In genomic region chr17:20500346-20500745, GRCh38 we compare ENCODE assay signal across 9 cellular contexts. TPM values are rescaled to one million over a fixed set of nuclear protein-coding genes. Genes with fewer than 3 reads are reported as not detected.
"Had no signal": no experiment of that assay in that cellular context is flagged by ENCODE, and none has a peak within 500 bp of the region (broad histone marks: within the 10 kb centered on the region; RNA-seq: fewer than 3 reads in every experiment).

No MANE protein-coding gene starts in this region.

RNA-seq across cellular contexts. Expression of gene LGALS9B, which starts 33.0 kb away (rescaled TPM):
- total RNA-seq: OCI-LY7, PC-3, Right ventricle myocardium inferior, Right ventricle myocardium superior, RPMI7951, SJCRH30, SJSA1, SK-MEL-5 had no signal
- polyA plus RNA-seq: SK-N-SH had no signal
